ENCODE assay signal across 18 cellular contexts in genomic region chr21:37763298-37763697, GRCh38.
"Had no signal": no experiment of that assay in that cellular context is flagged by ENCODE, and none has a peak within 500 bp of the region (broad histone marks: within the 10 kb centered on the region; RNA-seq: fewer than 3 reads in every experiment).

No MANE protein-coding gene starts in this region.

- H3K36me3 ChIP-seq: esophagus squamous epithelium, left ventricle myocardium inferior, tibial artery, vagina had no signal

- H3K27ac ChIP-seq: left ventricle myocardium inferior, tibial artery, vagina had no signal

- H3K4me3 Mint-ChIP-seq: activated naive CD8-positive, alpha-beta T cell treated with anti-CD3 and anti-CD28 coated beads, Interleukin-2, amount 10 ng/mL, durations not matched to agents 7 days and 5 days; brain; natural killer cell treated with Interleukin-12 subunit alpha and Interleukin-12 subunit beta and Interleukin-15 and Interleukin-18, amount 100 ng/mL, for 72 hours had no signal

- H3K4me3 ChIP-seq: esophagus squamous epithelium, left ventricle myocardium inferior, tibial artery, vagina had no signal

- H3K27me3 Mint-ChIP-seq: activated naive CD8-positive, alpha-beta T cell treated with anti-CD3 and anti-CD28 coated beads, Interleukin-2, amount 10 ng/mL, durations not matched to agents 7 days and 5 days; brain had no signal

- H3K9me3 ChIP-seq: esophagus squamous epithelium, left ventricle myocardium inferior, tibial artery, vagina had no signal

- H3K27ac Mint-ChIP-seq: activated naive CD8-positive, alpha-beta T cell treated with anti-CD3 and anti-CD28 coated beads, Interleukin-2, amount 10 ng/mL, durations not matched to agents 7 days and 5 days; natural killer cell treated with Interleukin-12 subunit alpha and Interleukin-12 subunit beta and Interleukin-15 and Interleukin-18, amount 100 ng/mL, for 72 hours had no signal

- H3K27me3 ChIP-seq: tibial artery, vagina had no signal

- H3K4me1 Mint-ChIP-seq: activated naive CD8-positive, alpha-beta T cell treated with anti-CD3 and anti-CD28 coated beads, Interleukin-2, amount 10 ng/mL, durations not matched to agents 7 days and 5 days had no signal

- H3K36me3 Mint-ChIP-seq: activated naive CD8-positive, alpha-beta T cell treated with anti-CD3 and anti-CD28 coated beads, Interleukin-2, amount 10 ng/mL, durations not matched to agents 7 days and 5 days; brain; natural killer cell treated with Interleukin-12 subunit alpha and Interleukin-12 subunit beta and Interleukin-15 and Interleukin-18, amount 100 ng/mL, for 72 hours had no signal

- H3K9me3 Mint-ChIP-seq: activated naive CD8-positive, alpha-beta T cell treated with anti-CD3 and anti-CD28 coated beads, Interleukin-2, amount 10 ng/mL, durations not matched to agents 7 days and 5 days; natural killer cell treated with Interleukin-12 subunit alpha and Interleukin-12 subunit beta and Interleukin-15 and Interleukin-18, amount 100 ng/mL, for 72 hours had no signal

- H3K4me1 ChIP-seq: left ventricle myocardium inferior, tibial artery had no signal

- DNase-seq: activated CD4-positive, CD25-positive, alpha-beta regulatory T cell treated with anti-CD3 and anti-CD28 coated beads, Interleukin-2, amount 50 U/mL, for 72 hours; activated naive CD4-positive, alpha-beta T cell; activated naive CD8-positive, alpha-beta T cell treated with anti-CD3 and anti-CD28 coated beads, Interleukin-2, amount 10 ng/mL, durations not matched to agents 7 days and 5 days; activated T-cell treated with anti-CD3 and anti-CD28 coated beads for 4 hours; central memory CD4-positive, alpha-beta T cell; cortex of kidney; effector CD4-positive, alpha-beta T cell; esophagus squamous epithelium; hypothalamus; left ventricle myocardium inferior; nucleus accumbens; posterior cingulate gyrus; stimulated activated CD4-positive, alpha-beta T cell treated with anti-CD3 and anti-CD28 coated beads, Interleukin-4, amount 100 ng/mL, for 1 hour; stimulated activated naive CD4-positive, alpha-beta T cell; tibial artery had no signal
